In the genomic region with DNA sequence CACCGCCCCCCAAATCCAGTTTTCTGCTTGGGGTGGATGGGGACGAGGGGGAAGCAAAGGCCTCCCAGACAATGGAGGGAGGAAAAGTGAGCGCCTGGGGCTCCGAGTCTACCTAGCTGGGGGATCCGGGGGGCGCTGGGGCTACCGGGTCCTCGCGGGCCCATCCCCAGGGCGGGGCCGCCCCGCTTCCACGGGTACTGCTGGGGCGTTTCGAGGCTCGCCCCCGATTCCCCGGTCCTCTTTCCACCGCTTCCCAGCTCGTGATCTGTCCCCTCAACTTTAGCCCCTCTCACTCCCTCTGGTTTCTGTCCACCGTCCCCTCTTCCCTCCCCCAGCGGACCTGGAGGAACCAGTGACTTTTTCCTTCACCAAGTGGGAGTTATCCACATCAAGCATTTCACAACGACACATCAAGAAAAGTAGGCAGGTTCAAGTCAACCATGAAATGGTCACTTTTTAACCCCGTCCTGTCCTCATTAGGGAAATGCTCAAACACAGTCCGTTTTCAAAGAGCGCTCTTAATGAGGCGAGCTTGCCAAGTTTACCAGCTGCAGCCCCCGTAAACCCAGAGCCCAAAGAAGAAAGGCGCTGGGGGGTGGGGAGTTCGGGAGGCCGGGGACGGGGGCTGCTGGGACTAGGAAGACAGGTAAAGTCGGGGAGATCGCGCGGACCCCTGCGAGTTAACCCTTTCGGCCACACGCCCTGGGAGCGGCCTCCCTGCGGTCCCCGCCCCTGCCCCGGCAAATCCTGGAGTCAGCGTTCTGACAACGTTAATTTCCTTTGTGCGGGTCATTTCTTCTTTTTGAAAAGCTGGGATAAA, we compare ENCODE assay signal across 8 cellular contexts. TPM values are rescaled to one million over a fixed set of nuclear protein-coding genes. Genes with fewer than 3 reads are reported as not detected.
DNase-seq lines count a peak whose midpoint lies in the region; ATAC-seq and TF ChIP-seq lines count a peak whose summit lies in the region.

No MANE protein-coding gene starts in this region.

- TF ChIP-seq CTCF in CD14-positive monocyte (IDR thresholded peaks at IDR 0.05) (no peak), left ventricle myocardium inferior (IDR thresholded peaks at IDR 0.05; ENCODE audit: borderline replicate concordance) (no peak), prostate gland (IDR thresholded peaks at IDR 0.05) (no peak)

- no peak for TF ChIP-seq POLR2A in prostate gland (IDR thresholded peaks at IDR 0.05)

- H3K4me1 ChIP-seq in left ventricle myocardium inferior = peaks cover 70% of the 10 kb centered on the region
- H3K4me1 ChIP-seq in prostate gland (replicated peaks) = peaks cover 6% of the 10 kb centered on the region

- ATAC-seq in HG03108 (IDR thresholded peaks at IDR 0.05; ENCODE audit: unreplicated experiment) = no peak

- peaks cover 76 to 93% (median 79%) of the 10 kb centered on the region in 3 donors for H3K27me3 Mint-ChIP-seq in CD14-positive monocyte (ENCODE audit: low read depth in 3 of 3)
- peaks cover 81% of the 10 kb centered on the region for H3K27me3 Mint-ChIP-seq in activated naive CD8-positive, alpha-beta T cell treated with anti-CD3 and anti-CD28 coated beads for 36 hours

- H3K27ac ChIP-seq in left ventricle myocardium inferior (replicated peaks) (peak overlapping the region; percentile 100), prostate gland (peak overlapping the region; percentile 98 to 99)

- H3K27me3 ChIP-seq in left ventricle myocardium inferior (ENCODE audit: low read depth) = no peaks in the 10 kb centered on the region
- H3K27me3 ChIP-seq in prostate gland (replicated peaks; ENCODE audit: insufficient read depth) = no peaks in the 10 kb centered on the region

- no peak for DNase-seq in CD14-positive monocyte (ENCODE audit: low spot score)
- DNase-seq in HuH-7.5 (ENCODE audit: low spot score) = peak; percentile 32
- DNase-seq in activated naive CD8-positive, alpha-beta T cell treated with anti-CD3 and anti-CD28 coated beads for 36 hours = no peak
- DNase-seq in left ventricle myocardium inferior = peak; percentile 35
- peak; percentile 20 for DNase-seq in prostate gland (ENCODE audit: low spot score)
- DNase-seq in SHP77 treated with DMSO at 0.1 percent for 48 hours (lab: John Stamatoyannopoulos, UW) = no peak
- DNase-seq in OCI-M1 (lab: John Stamatoyannopoulos, UW) = no peak

- WGBS in prostate gland = 6% methylated on average over 46 of the region's 46 CpGs

- intact Hi-C loops in CD14-positive monocyte (cut with micrococcal nuclease) = no loop called here
- intact Hi-C loops in left ventricle myocardium inferior (cut with micrococcal nuclease) = loop anchor here (10.0 kb wide), 1 partner anchor 221 kb away; no protein-coding TSS in a partner anchor
- intact Hi-C loops in prostate gland (cut with DNase I) = loop anchor here (5.0 to 10.0 kb wide), 2 partner anchors 114 to 221 kb away; no protein-coding TSS in a partner anchor

- H3K36me3 ChIP-seq in left ventricle myocardium inferior = no peaks in the 10 kb centered on the region
- no peaks in the 10 kb centered on the region for H3K36me3 ChIP-seq in prostate gland

- H3K9me3 Mint-ChIP-seq in CD14-positive monocyte = peaks cover 2 to 39% (median 20%) of the 10 kb centered on the region in 7 donors
- H3K9me3 Mint-ChIP-seq in activated naive CD8-positive, alpha-beta T cell treated with anti-CD3 and anti-CD28 coated beads for 36 hours = peaks cover 2% of the 10 kb centered on the region

- H3K36me3 Mint-ChIP-seq in CD14-positive monocyte = peaks cover 6 to 9% of the 10 kb centered on the region in 2 donors
- H3K36me3 Mint-ChIP-seq in activated naive CD8-positive, alpha-beta T cell treated with anti-CD3 and anti-CD28 coated beads for 36 hours = no peaks in the 10 kb centered on the region

- H3K4me3 ChIP-seq in left ventricle myocardium inferior (peak overlapping the region; percentile 80), prostate gland (peak overlapping the region; percentile 73 to 86)

- H3K27ac Mint-ChIP-seq in CD14-positive monocyte = no peak overlapping the region
- H3K27ac Mint-ChIP-seq in activated naive CD8-positive, alpha-beta T cell treated with anti-CD3 and anti-CD28 coated beads for 36 hours = no peak overlapping the region

- H3K4me1 Mint-ChIP-seq in CD14-positive monocyte = peaks cover 17% of the 10 kb centered on the region
- H3K4me1 Mint-ChIP-seq in activated naive CD8-positive, alpha-beta T cell treated with anti-CD3 and anti-CD28 coated beads for 36 hours = peaks cover 21% of the 10 kb centered on the region

- H3K4me3 Mint-ChIP-seq in CD14-positive monocyte = peak overlapping the region; percentile 70 to 91
- H3K4me3 Mint-ChIP-seq in activated naive CD8-positive, alpha-beta T cell treated with anti-CD3 and anti-CD28 coated beads for 36 hours = peak overlapping the region; percentile 75

- no peaks in the 10 kb centered on the region for H3K9me3 ChIP-seq in left ventricle myocardium inferior (replicated peaks)
- H3K9me3 ChIP-seq in prostate gland = no peaks in the 10 kb centered on the region

RNA-seq across cellular contexts. Expression of a gene that starts 2.0 kb away (rescaled TPM):
- polyA plus RNA-seq in CD14-positive monocyte = not detected
- not detected for total RNA-seq in activated naive CD8-positive, alpha-beta T cell treated with anti-CD3 and anti-CD28 coated beads for 36 hours
- total RNA-seq in left ventricle myocardium inferior (110 TPM), prostate gland (100 to 1,000 TPM; 131 to 165 TPM)

Comparison
In these comparisons a context has a peak if more than half of its experiments do, and no peak if none do; other contexts are left out.
1. DNase-seq: peak in HuH-7.5 (single experiment), left ventricle myocardium inferior (single experiment) and prostate gland (single experiment); none in CD14-positive monocyte (single experiment), activated naive CD8-positive, alpha-beta T cell treated with anti-CD3 and anti-CD28 coated beads for 36 hours (single experiment), SHP77 treated with DMSO at 0.1 percent for 48 hours (single experiment) and OCI-M1 (single experiment).
2. RNA of a gene that starts 2.0 kb away (total RNA-seq): 131 to 165 TPM in prostate gland and 110 TPM in left ventricle myocardium inferior (single experiment); not detected in activated naive CD8-positive, alpha-beta T cell treated with anti-CD3 and anti-CD28 coated beads for 36 hours; every median in the first group is over 100 times any median in the second.
3. intact Hi-C loops: an anchor here in left ventricle myocardium inferior (10.0 kb wide) and prostate gland (5.0 to 10.0 kb wide); none called in CD14-positive monocyte.